In genomic region chr17:4908711-4909496, GRCh38 we compare ENCODE assay signal across 8 cellular contexts. TPM values are rescaled to one million over a fixed set of nuclear protein-coding genes. Genes with fewer than 3 reads are reported as not detected.
DNase-seq lines count a peak whose midpoint lies in the region; ATAC-seq and TF ChIP-seq lines count a peak whose summit lies in the region.

No MANE protein-coding gene starts in this region.

- H3K27me3 ChIP-seq in duodenal mucosa (ENCODE audit: control insufficient read depth in 1 of 2, insufficient read depth in 2 of 2, low read length in 2 of 2) (no peaks in the 10 kb centered on the region), lung (ENCODE audit: control insufficient read depth, insufficient read depth) (no peaks in the 10 kb centered on the region)

- peak; percentile 82 for TF ChIP-seq CTCF in lung (IDR thresholded peaks at IDR 0.05; ENCODE audit: control extremely low read depth, extremely low read depth)

- H3K4me3 ChIP-seq in duodenal mucosa (ENCODE audit: low read depth in 1 of 2, low read length in 2 of 2): no peak overlapping the region
- no peak overlapping the region for H3K4me3 ChIP-seq in lung

- DNase-seq in COR-L47 (lab: John Stamatoyannopoulos, UW) (peak; percentile 46), NCI-H748 treated with DMSO at 0.1 percent for 48 hours (lab: John Stamatoyannopoulos, UW) (peak; percentile 68), lung (ENCODE audit: low spot score) (peak; percentile 88)
- peak; percentile 71 for DNase-seq in activated CD4-positive, alpha-beta T cell treated with anti-CD3 and anti-CD28 coated beads, Interleukin-2, amount 50 U/mL, for 1 hour
- peak; percentile 75 for DNase-seq in stimulated activated CD4-positive, alpha-beta T cell treated with anti-CD3 and anti-CD28 coated beads, Interleukin-4, amount 100 ng/mL, for 24 hours

- peak; percentile 66 for ATAC-seq in HG03135 (IDR thresholded peaks at IDR 0.05; ENCODE audit: unreplicated experiment)
- ATAC-seq in lung (ENCODE audit: insufficient read depth, low FRiP score): peak; percentile 97
- ATAC-seq in GM21528 (IDR thresholded peaks at IDR 0.05; ENCODE audit: low FRiP score, unreplicated experiment): no peak

- H3K4me1 ChIP-seq in duodenal mucosa (ENCODE audit: control insufficient read depth in 1 of 2, insufficient read depth in 2 of 2, low read length in 2 of 2) (peaks cover 11 to 16% of the 10 kb centered on the region in 2 donors), lung (ENCODE audit: control insufficient read depth in 2 of 2, insufficient read depth in 2 of 2, low read length in 2 of 2) (peaks cover 0 to 3% of the 10 kb centered on the region in 2 donors)

- H3K27ac ChIP-seq in duodenal mucosa (ENCODE audit: low read depth, low read length) (peak overlapping the region; percentile 13), lung (ENCODE audit: low read depth in 1 of 2, low read length in 1 of 2) (peak overlapping the region in 1 of 2 donors; percentile 84)

- no peaks in the 10 kb centered on the region for H3K9me3 ChIP-seq in duodenal mucosa (ENCODE audit: control insufficient read depth in 1 of 2, low read length in 2 of 2)
- no peaks in the 10 kb centered on the region for H3K9me3 ChIP-seq in lung (ENCODE audit: control insufficient read depth in 2 of 2, insufficient read depth in 1 of 2, low read length in 1 of 2)

- 20 to 21% methylated on average over 20 of the region's 20 CpGs for WGBS in lung, 2 donors

- H3K9ac ChIP-seq in duodenal mucosa (ENCODE audit: low read depth in 1 of 2, low read length in 2 of 2): peak overlapping the region in 1 of 2 donors; percentile 63

- no peaks in the 10 kb centered on the region for H3K36me3 ChIP-seq in duodenal mucosa (ENCODE audit: control insufficient read depth in 1 of 2, insufficient read depth in 2 of 2, low read length in 2 of 2)
- no peaks in the 10 kb centered on the region for H3K36me3 ChIP-seq in lung (ENCODE audit: control insufficient read depth in 2 of 2, insufficient read depth in 2 of 2, low read length in 2 of 2)

RNA-seq across cellular contexts. Expression of gene CHRNE, which starts 6.0 kb away (rescaled TPM):
- 1 to 10 TPM in 1 of 2 donors, under 1 TPM in 1; 0.77 to 1.2 TPM for total RNA-seq in lung
- 1 to 10 TPM in 1 of 2 donors, under 1 TPM in 1; 0.61 to 2.3 TPM for polyA plus RNA-seq in lung

RNA-seq across cellular contexts. Expression of gene C17orf107, which starts 9.6 kb away (rescaled TPM):
- total RNA-seq in lung: 1 to 10 TPM; 2.8 to 4.5 TPM
- 1 to 10 TPM; 1.3 to 2.7 TPM for polyA plus RNA-seq in lung

RNA-seq across cellular contexts. Expression of gene GP1BA, which starts 23.2 kb away (rescaled TPM):
- under 1 TPM; 0.18 to 0.94 TPM for total RNA-seq in lung
- 1 to 10 TPM in 1 of 2 donors, under 1 TPM in 1; 0.26 to 1.4 TPM for polyA plus RNA-seq in lung

RNA-seq across cellular contexts. Expression of gene SLC25A11, which starts 30.9 kb away (rescaled TPM):
- 10 to 100 TPM; 34.8 to 65.8 TPM for total RNA-seq in lung
- 10 to 100 TPM; 42.5 to 72.1 TPM for polyA plus RNA-seq in lung

RNA-seq across cellular contexts. Expression of gene RNF167, which starts 31.2 kb away (rescaled TPM):
- total RNA-seq in lung: 100 to 1,000 TPM in 1 of 2 donors, 10 to 100 TPM in 1; 30.8 to 107 TPM
- polyA plus RNA-seq in lung: 100 to 1,000 TPM in 1 of 2 donors, 10 to 100 TPM in 1; 86.7 to 142 TPM
